Comparison of ENCODE assay signal across 20 cellular contexts in genomic region chr2:100964222-100964621, GRCh38. TPM values are rescaled to one million over a fixed set of nuclear protein-coding genes. Genes with fewer than 3 reads are reported as not detected.
DNase-seq lines count a peak whose midpoint lies in the region; ATAC-seq and TF ChIP-seq lines count a peak whose summit lies in the region.
"Had no signal": no experiment of that assay in that cellular context is flagged by ENCODE, and none has a peak within 500 bp of the region (broad histone marks: within the 10 kb centered on the region; RNA-seq: fewer than 3 reads in every experiment).

No MANE protein-coding gene starts in this region.

- peak overlapping the region; percentile 29 to 46 for H3K27ac Mint-ChIP-seq in T-cell
- no peak overlapping the region for H3K27ac Mint-ChIP-seq in Calu3 (ENCODE audit: unreplicated experiment)
- H3K27ac Mint-ChIP-seq: GM23338 had no signal

- no peaks in the 10 kb centered on the region for H3K36me3 Mint-ChIP-seq in T-cell
- peaks cover 40% of the 10 kb centered on the region for H3K36me3 Mint-ChIP-seq in Calu3 (ENCODE audit: insufficient read depth, unreplicated experiment)

- DNase-seq in Right ventricle myocardium superior (peak; percentile 10), left cardiac atrium (no peak), T-cell (peak in 17 of 34 experiments; percentile 8 to 38 (median 18)), left kidney (ENCODE audit: low read depth, low spot score) (peak; percentile 50), upper lobe of right lung (peak; percentile 25), esophagus squamous epithelium (lab: John Stamatoyannopoulos, UW) (no peak), Calu3 (no peak)
- DNase-seq: ACHN, C1 segment of cervical spinal cord, DMS79 treated with DMSO at 0.1 percent for 48 hours, HCEC 1CT, Karpas-422, NCI-H1048, NCI-H1436, NCI-H1930, NCI-H2171, NCI-H526, PC-9 had no signal

- no peaks in the 10 kb centered on the region for H3K36me3 ChIP-seq in upper lobe of right lung
- peaks cover 0 to 52% (median 6%) of the 10 kb centered on the region in 3 donors for H3K36me3 ChIP-seq in esophagus squamous epithelium

- CTCF ChIA-PET in T-cell (lab: Charles Lee), result interaction anchor here (0.6 to 0.7 kb wide), 2 partner anchors 40 to 498 kb away, joined by 4 to 5 read pairs; no protein-coding TSS in a partner anchor
- CTCF ChIA-PET in Calu3 (lab: Charles Lee), result interaction anchor here (0.7 kb wide), 1 partner anchor 274 kb away, joined by 5 read pairs; no protein-coding TSS in a partner anchor

- TF ChIP-seq POLR2A in esophagus squamous epithelium (IDR thresholded peaks at IDR 0.05), result no peak

- no TSS peak for BruUV-seq in Calu3 (replicated peaks; lab: Mats Ljungman, UMichigan)

- intact Hi-C loops in Right ventricle myocardium superior (cut with DNase I) (no loop called here), left cardiac atrium (cut with DNase I) (no loop called here), upper lobe of right lung (cut with DNase I) (no loop called here), esophagus squamous epithelium (cut with DNase I) (no loop called here), Calu3 (cut with micrococcal nuclease; ENCODE audit: unreplicated experiment) (no loop called here)

- ATAC-seq in Right ventricle myocardium superior (ENCODE audit: poor library complexity) (no peak), left cardiac atrium (no peak), T-cell (replicated peaks in 1 of 4) (peak; percentile 45 to 82 (median 72)), upper lobe of right lung (no peak)
- ATAC-seq: GM23338 had no signal

- H3K27ac ChIP-seq in upper lobe of right lung, result no peak overlapping the region
- H3K27ac ChIP-seq in esophagus squamous epithelium, result no peak overlapping the region
- H3K27ac ChIP-seq: PC-9, RWPE1 had no signal

- H3K27me3 ChIP-seq in upper lobe of right lung, result no peaks in the 10 kb centered on the region
- H3K27me3 ChIP-seq in esophagus squamous epithelium, result no peaks in the 10 kb centered on the region

- H3K27me3 Mint-ChIP-seq in T-cell (no peaks in the 10 kb centered on the region), Calu3 (ENCODE audit: unreplicated experiment) (no peaks in the 10 kb centered on the region)

- H3K4me3 ChIP-seq in upper lobe of right lung, result no peak overlapping the region
- no peak overlapping the region for H3K4me3 ChIP-seq in esophagus squamous epithelium
- H3K4me3 ChIP-seq: GM23338, PC-9 had no signal

- POLR2A ChIA-PET in T-cell (lab: Charles Lee), result interaction anchor here in 1 of 2 donors (0.7 kb wide), 1 partner anchor 1622 kb away, joined by 3 read pairs; no protein-coding TSS in a partner anchor

- H3K9me3 ChIP-seq in upper lobe of right lung (no peaks in the 10 kb centered on the region), esophagus squamous epithelium (no peaks in the 10 kb centered on the region)

- no peaks in the 10 kb centered on the region for H3K4me1 ChIP-seq in upper lobe of right lung
- H3K4me1 ChIP-seq in esophagus squamous epithelium, result peaks cover 0 to 7% (median under 1%) of the 10 kb centered on the region in 3 donors

- no peak overlapping the region for H3K4me3 Mint-ChIP-seq in T-cell
- H3K4me3 Mint-ChIP-seq in Calu3 (ENCODE audit: low read depth, unreplicated experiment), result no peak overlapping the region
- H3K4me3 Mint-ChIP-seq: GM23338 had no signal

- no peak for TF ChIP-seq CTCF in upper lobe of right lung (IDR thresholded peaks at IDR 0.05)
- TF ChIP-seq CTCF in esophagus squamous epithelium (IDR thresholded peaks at IDR 0.05), result no peak
- no peak for TF ChIP-seq CTCF in Calu3 (IDR thresholded peaks at IDR 0.05; ENCODE audit: unreplicated experiment)

- 71 to 88% methylated on average over 7 to 10 of the region's 12 CpGs for WGBS in esophagus squamous epithelium, 2 donors

- H3K9me3 Mint-ChIP-seq in T-cell, result no peaks in the 10 kb centered on the region
- no peaks in the 10 kb centered on the region for H3K9me3 Mint-ChIP-seq in Calu3 (ENCODE audit: low read depth, unreplicated experiment)
- H3K9me3 Mint-ChIP-seq: GM23338 had no signal

- H3K4me1 Mint-ChIP-seq in T-cell, result peaks cover 7 to 9% (median 8%) of the 10 kb centered on the region in 3 donors
- no peaks in the 10 kb centered on the region for H3K4me1 Mint-ChIP-seq in Calu3 (ENCODE audit: low read depth, unreplicated experiment)

RNA-seq across cellular contexts. Expression of gene RPL31, which starts 37.9 kb away (rescaled TPM):
- total RNA-seq in Right ventricle myocardium superior, result 756 TPM
- total RNA-seq in left cardiac atrium, result 100 to 1,000 TPM; 870 to 899 TPM
- 1,000 to 10,000 TPM; 1,802 to 2,371 (median 2,279) TPM for total RNA-seq in T-cell
- total RNA-seq in upper lobe of right lung, result 1,071 TPM
- 1,000 to 10,000 TPM in 3 of 4 donors, 100 to 1,000 TPM in 1; 638 to 2,401 (median 1,440) TPM for total RNA-seq in esophagus squamous epithelium
- total RNA-seq in Calu3 (2022), result 1,080 and 1,158 TPM in 2 replicates

Comparison
In these comparisons a context has a peak if more than half of its experiments do, and no peak if none do; other contexts are left out.
1. DNase-seq: peak in Right ventricle myocardium superior (single experiment), left kidney (single experiment) and upper lobe of right lung (single experiment); none in left cardiac atrium (single experiment), esophagus squamous epithelium (single experiment) and Calu3 (single experiment).
2. ATAC-seq: peak in T-cell (4 of 4); none in Right ventricle myocardium superior (single experiment), left cardiac atrium (0 of 2) and upper lobe of right lung (single experiment).